Comparison of ENCODE assay signal across 21 cellular contexts in the genomic region with DNA sequence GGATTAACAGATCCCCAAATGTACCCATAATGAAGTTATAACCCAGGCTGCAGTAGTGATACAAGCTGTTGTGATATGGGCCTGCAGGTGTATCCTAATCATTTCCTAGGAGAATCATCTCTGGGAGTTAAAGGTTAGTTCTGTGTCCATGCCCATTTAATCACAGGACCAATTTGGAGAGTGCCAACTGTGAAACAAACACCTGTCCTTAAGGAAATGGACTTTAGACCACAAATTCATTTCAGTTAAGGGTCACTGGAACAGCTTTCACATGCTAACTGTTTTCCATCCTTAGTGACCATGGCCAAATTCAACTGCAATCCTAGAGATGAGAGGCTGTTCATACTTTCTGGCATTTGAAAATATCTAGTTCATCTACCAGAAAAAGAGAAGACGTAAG.
DNase-seq lines count a peak whose midpoint lies in the region; ATAC-seq and TF ChIP-seq lines count a peak whose summit lies in the region.
"Had no signal": no experiment of that assay in that cellular context is flagged by ENCODE, and none has a peak within 500 bp of the region (broad histone marks: within the 10 kb centered on the region; RNA-seq: fewer than 3 reads in every experiment).

No MANE protein-coding gene starts in this region.

- H3K27me3 ChIP-seq in right lobe of liver, result no peaks in the 10 kb centered on the region
- H3K27me3 ChIP-seq in breast epithelium, result no peaks in the 10 kb centered on the region

- no peak overlapping the region for H3K4me3 ChIP-seq in right lobe of liver
- no peak overlapping the region for H3K4me3 ChIP-seq in breast epithelium

- DNase-seq in COLO668 (lab: John Stamatoyannopoulos, UW; ENCODE audit: unreplicated experiment) (peak; percentile 26), NCI-H146 (lab: John Stamatoyannopoulos, UW) (peak; percentile 83), SW480 (ENCODE audit: low spot score) (peak; percentile 5), right lobe of liver (no peak), DMS114 treated with DMSO at 0.1 percent for 48 hours (lab: John Stamatoyannopoulos, UW; ENCODE audit: unreplicated experiment) (no peak), kidney tubule cell (ENCODE audit: low spot score) (no peak), CD1c-positive myeloid dendritic cell (ENCODE audit: extremely low spot score) (no peak), breast epithelium (ENCODE audit: low spot score in 2 of 2) (no peak)
- DNase-seq: CD4-positive, alpha-beta memory T cell; GDM1; H7; HFFc6; IMR-90; Karpas-422; NCI-H1048; NCI-H1436; NCI-H2081; NCI-H524; NK-92 treated with Interleukin-12 subunit alpha and Interleukin-12 subunit beta, amount 100 ng/mL, for 24 hours had no signal

- H3K27ac ChIP-seq in right lobe of liver, result no peak overlapping the region
- H3K27ac ChIP-seq in breast epithelium, result no peak overlapping the region
- H3K27ac ChIP-seq: HL-60 had no signal

- peak; percentile 58 to 84 (median 64) for ATAC-seq in right lobe of liver
- ATAC-seq: Right ventricle myocardium inferior had no signal

- H3K36me3 ChIP-seq in right lobe of liver (no peaks in the 10 kb centered on the region), breast epithelium (no peaks in the 10 kb centered on the region)

- H3K4me1 ChIP-seq in right lobe of liver, result no peaks in the 10 kb centered on the region
- no peaks in the 10 kb centered on the region for H3K4me1 ChIP-seq in breast epithelium

- no peak for TF ChIP-seq POLR2A in right lobe of liver (IDR thresholded peaks at IDR 0.05)
- no peak for TF ChIP-seq POLR2A in breast epithelium (IDR thresholded peaks at IDR 0.05)

- H3K9me3 ChIP-seq in right lobe of liver (peaks cover 0 to 7% (median 0%) of the 10 kb centered on the region in 4 donors), breast epithelium (peaks cover 14 to 16% of the 10 kb centered on the region in 2 donors)

- intact Hi-C loops in right lobe of liver (cut with DNase I), result no loop called here
- intact Hi-C loops in breast epithelium (cut with DNase I; ENCODE audit: low total_unique reads), result no loop called here

- WGBS in right lobe of liver (ENCODE audit: insufficient coverage, low coverage, low lambda C conversion rate, missing lambda C conversion rate), result 60% methylated on average over 1 of the region's 1 CpG

- TF ChIP-seq CTCF in right lobe of liver (IDR thresholded peaks at IDR 0.05) (no peak), breast epithelium (IDR thresholded peaks at IDR 0.05) (no peak)

Comparison
In these comparisons a context has a peak if more than half of its experiments do, and no peak if none do; other contexts are left out.
1. DNase-seq: peak in COLO668 (single experiment), NCI-H146 (single experiment) and SW480 (single experiment); none in right lobe of liver (0 of 3), DMS114 treated with DMSO at 0.1 percent for 48 hours (single experiment), kidney tubule cell (single experiment), CD1c-positive myeloid dendritic cell (single experiment) and breast epithelium (0 of 2).